1 cellular context compared by ENCODE assay signal in genomic region chr7:88942815-88943501, GRCh38.
TF ChIP-seq lines count a peak whose summit lies in the region.

No MANE protein-coding gene starts in this region.

TF ChIP-seq in GM23338, 12 proteins besides CTCF, POLR2A, EP300 and RAD21 (continued from another document):
- TF ChIP-seq ZNF462 (CRISPR knock-in tag; IDR thresholded peaks at IDR 0.05) (no peak), JUNB (IDR thresholded peaks at IDR 0.05; ENCODE audit: unreplicated experiment) (no peak)
